Comparison of ENCODE assay signal across 8 cellular contexts in the genomic region with DNA sequence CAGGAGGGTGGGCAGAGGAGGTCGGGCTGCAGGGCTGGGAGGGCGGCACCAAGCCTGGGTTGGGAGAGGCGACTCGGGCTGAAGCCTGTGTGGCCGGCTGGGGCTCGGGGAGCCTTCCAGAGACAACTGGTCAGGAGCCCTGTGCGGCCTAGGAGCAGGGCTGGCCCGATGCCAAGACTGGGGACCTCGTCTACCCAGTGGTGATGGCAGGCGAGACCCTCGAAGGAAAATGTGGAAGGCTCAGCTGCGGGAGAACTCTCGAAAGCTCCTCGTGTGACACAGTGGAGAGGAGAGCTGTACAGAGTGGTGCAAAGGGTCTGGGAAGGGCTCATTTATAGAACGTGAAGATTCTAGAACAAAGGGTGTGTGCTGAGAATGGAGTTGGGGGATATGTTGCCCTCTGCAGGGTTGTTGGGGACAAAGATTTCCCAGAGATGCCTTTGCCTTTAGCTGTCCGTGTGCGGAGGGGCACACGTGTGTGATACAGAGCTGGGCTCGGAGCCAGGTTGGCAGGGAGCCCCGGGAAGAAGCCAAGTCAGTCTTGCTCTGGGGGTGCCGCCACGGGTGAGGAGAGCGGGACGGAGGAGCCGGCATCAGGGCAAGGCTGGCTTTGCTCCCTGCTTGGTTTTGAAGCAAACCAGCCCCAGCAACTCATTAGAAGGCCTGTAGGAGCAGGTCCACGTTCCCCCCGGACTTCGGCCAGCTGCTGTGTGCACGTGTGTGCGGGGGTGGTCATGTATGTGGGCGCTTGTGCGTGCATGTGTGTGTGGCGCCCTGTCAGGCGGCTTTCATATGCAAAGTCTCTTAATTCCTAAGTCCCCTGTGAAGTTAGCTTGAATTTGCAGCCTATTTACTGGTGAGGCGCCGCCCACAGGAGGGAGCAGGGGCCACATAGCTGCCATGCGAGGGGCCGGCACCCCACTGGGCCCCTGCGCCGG.
A peak's percentile ranks its signal among the peaks of the same experiment; 100 is the strongest.
DNase-seq lines count a peak whose midpoint lies in the region; ATAC-seq and TF ChIP-seq lines count a peak whose summit lies in the region.

No MANE protein-coding gene starts in this region.

- H3K27me3 ChIP-seq in NT2/D1 (ENCODE audit: insufficient read depth, insufficient read length) (no peaks in the 10 kb centered on the region), Karpas-422 (ENCODE audit: low read length) (no peaks in the 10 kb centered on the region)

- no peaks in the 10 kb centered on the region for H3K79me2 ChIP-seq in Karpas-422 (ENCODE audit: low read length)

- H3K9me3 Mint-ChIP-seq in neural crest cell: no peaks in the 10 kb centered on the region

- peaks cover 10% of the 10 kb centered on the region for H3K4me1 Mint-ChIP-seq in neural crest cell

- H3K9ac ChIP-seq in NT2/D1 (ENCODE audit: insufficient read length, low read depth) (peak overlapping the region; percentile 36), Karpas-422 (ENCODE audit: low read length) (no peak overlapping the region)

- no peaks in the 10 kb centered on the region for H3K27me3 Mint-ChIP-seq in neural crest cell (ENCODE audit: low read depth)

- no peak overlapping the region for H3K27ac ChIP-seq in Karpas-422 (ENCODE audit: low read length)

- peak; percentile 95 for DNase-seq in ELR (ENCODE audit: low read depth)
- DNase-seq in NT2/D1 (ENCODE audit: low read depth, low spot score): no peak
- DNase-seq in epithelial cell of esophagus (ENCODE audit: low read depth): peak; percentile 80
- DNase-seq in neural crest cell (ENCODE audit: low read depth, low spot score): no peak
- no peak for DNase-seq in stimulated activated CD4-positive, alpha-beta T cell treated with anti-CD3 and anti-CD28 coated beads, Interleukin-15, amount 100 ng/mL, for 24 hours
- DNase-seq in Karpas-422: no peak
- no peak for DNase-seq in NCI-H1436 treated with DMSO at 0.1 percent for 48 hours (lab: John Stamatoyannopoulos, UW)

- H3K4me3 ChIP-seq in NT2/D1 (ENCODE audit: insufficient read length, low read depth): no peak overlapping the region
- H3K4me3 ChIP-seq in epithelial cell of esophagus (ENCODE audit: low read length): no peak overlapping the region
- H3K4me3 ChIP-seq in Karpas-422 (ENCODE audit: low read length): no peak overlapping the region

- H3K4me3 Mint-ChIP-seq in neural crest cell: no peak overlapping the region

- no peaks in the 10 kb centered on the region for H4K20me1 ChIP-seq in Karpas-422 (ENCODE audit: insufficient read depth, low read depth, low read length)

- H3K4me1 ChIP-seq in NT2/D1 (ENCODE audit: insufficient read depth, insufficient read length) (peaks cover 19% of the 10 kb centered on the region), Karpas-422 (ENCODE audit: low read length) (no peaks in the 10 kb centered on the region)

- H3K9me3 ChIP-seq in NT2/D1 (ENCODE audit: insufficient read depth, low read length) (peaks cover 6% of the 10 kb centered on the region; the same call in 1 of the 2 replicates), Karpas-422 (ENCODE audit: low read length) (no peaks in the 10 kb centered on the region)

- H3K36me3 ChIP-seq in NT2/D1 (ENCODE audit: insufficient read depth, insufficient read length, low read length) (peaks cover 43% of the 10 kb centered on the region), Karpas-422 (ENCODE audit: insufficient read depth, low read length) (no peaks in the 10 kb centered on the region)

- ATAC-seq in GM21423 (IDR thresholded peaks at IDR 0.05; ENCODE audit: unreplicated experiment): no peak

- TF ChIP-seq CTCF in epithelial cell of esophagus (IDR thresholded peaks at IDR 0.05; ENCODE audit: insufficient read depth, low read depth, low read length, missing control alignments) (no peak), neural crest cell (conservative IDR thresholded peaks at IDR 0.05) (no peak)

- no peak overlapping the region for H2AFZ ChIP-seq in Karpas-422 (ENCODE audit: low read length)

- peak overlapping the region; percentile 40 for H3K27ac Mint-ChIP-seq in neural crest cell (ENCODE audit: unreplicated experiment)

- peaks cover 7% of the 10 kb centered on the region for H3K36me3 Mint-ChIP-seq in neural crest cell (ENCODE audit: low read depth)

- no peak overlapping the region for H3K4me2 ChIP-seq in Karpas-422 (ENCODE audit: low read depth, low read length, poor library complexity, severe bottlenecking)

- no peaks in the 10 kb centered on the region for H3K9me2 ChIP-seq in Karpas-422 (replicated peaks; ENCODE audit: insufficient read depth, low read length)

Comparison
In these comparisons a context has a peak if more than half of its experiments do, and no peak if none do; other contexts are left out.
1. DNase-seq: peak in ELR (single experiment) and epithelial cell of esophagus (single experiment); none in NT2/D1 (single experiment), neural crest cell (single experiment), stimulated activated CD4-positive, alpha-beta T cell treated with anti-CD3 and anti-CD28 coated beads, Interleukin-15, amount 100 ng/mL, for 24 hours (single experiment), Karpas-422 (single experiment) and NCI-H1436 treated with DMSO at 0.1 percent for 48 hours (single experiment).